ENCODE assay signal across 1 cellular context in genomic region chr9:34646211-34647083, GRCh38.
TF ChIP-seq lines count a peak whose summit lies in the region.

GALT (plus strand) TSS chr9:34646675; CDS start chr9:34646705, 30 bp downstream.

TF ChIP-seq in HepG2, 621 proteins besides CTCF, POLR2A, EP300 and RAD21 (continued from another document and continues in another):
- TF ChIP-seq DBP (CRISPR knock-in tag; IDR thresholded peaks at IDR 0.05; ENCODE audit: not compliant biosample characterization) (peak; percentile 32), ZSCAN12 (CRISPR knock-in tag; IDR thresholded peaks at IDR 0.05) (no peak; the same call in none of the 2 replicates), ZNF580 (CRISPR knock-in tag; IDR thresholded peaks at IDR 0.05; ENCODE audit: borderline replicate concordance, low read depth) (peak; percentile 47; the same call in 1 of the 2 replicates), YEATS2 (CRISPR knock-in tag; IDR thresholded peaks at IDR 0.05; ENCODE audit: borderline replicate concordance) (peak; percentile 74), RORA (CRISPR knock-in tag; IDR thresholded peaks at IDR 0.05) (no peak), PTBP1 (IDR thresholded peaks at IDR 0.05; ENCODE audit: low read depth, low read length, poor library complexity, severe bottlenecking) (no peak), SP140L (CRISPR knock-in tag; IDR thresholded peaks at IDR 0.05; ENCODE audit: borderline replicate concordance) (no peak), NFE2 (CRISPR knock-in tag; IDR thresholded peaks at IDR 0.05) (no peak), FIP1L1 (IDR thresholded peaks at IDR 0.05; ENCODE audit: borderline replicate concordance, insufficient read depth, low read depth, low read length) (no peak), ETV6 (CRISPR knock-in tag; conservative IDR thresholded peaks at IDR 0.05) (0 out of 2 replicates have a peak, but pooled peaks have one; percentile 17), RFXANK (CRISPR knock-in tag; IDR thresholded peaks at IDR 0.05) (0 out of 2 replicates have a peak, but pooled peaks have one; percentile 42), ZNF577 (CRISPR knock-in tag; IDR thresholded peaks at IDR 0.05; ENCODE audit: borderline replicate concordance, low read depth) (no peak), ZBTB37 (CRISPR knock-in tag; IDR thresholded peaks at IDR 0.05) (peak; percentile 18; the same call in 1 of the 2 replicates), ZC3H4 (CRISPR knock-in tag; IDR thresholded peaks at IDR 0.05; ENCODE audit: borderline replicate concordance) (no peak), PRDM4 (CRISPR knock-in tag; IDR thresholded peaks at IDR 0.05; ENCODE audit: borderline replicate concordance) (peak; percentile 42; the same call in 1 of the 2 replicates), ZNF629 (CRISPR knock-in tag; conservative IDR thresholded peaks at IDR 0.05) (no peak), KDM5A (IDR thresholded peaks at IDR 0.05; ENCODE audit: borderline replicate concordance, low read length) (peak; percentile 43; the same call in 1 of the 2 replicates), HNF1B (CRISPR knock-in tag; IDR thresholded peaks at IDR 0.05) (peak; percentile 36; the same call in 1 of the 2 replicates), THYN1 (CRISPR knock-in tag; IDR thresholded peaks at IDR 0.05; ENCODE audit: borderline replicate concordance, low read depth) (no peak), NR2F1 (CRISPR knock-in tag; IDR thresholded peaks at IDR 0.05) (no peak; a peak in 1 of 4 replicates), ZBTB44 (CRISPR knock-in tag; IDR thresholded peaks at IDR 0.05) (no peak), ZFP91 (CRISPR knock-in tag; IDR thresholded peaks at IDR 0.05; ENCODE audit: borderline replicate concordance) (peak; percentile 87; the same call in 1 of the 2 replicates), ZNF20 (CRISPR knock-in tag; IDR thresholded peaks at IDR 0.05) (no peak), ZNF264 (CRISPR knock-in tag; IDR thresholded peaks at IDR 0.05) (no peak; the same call in 1 of the 2 replicates), CHD4 (IDR thresholded peaks at IDR 0.05; ENCODE audit: borderline replicate concordance, low read length) (no peak), FOXM1 (CRISPR knock-in tag; IDR thresholded peaks at IDR 0.05) (no peak), ZNF12 (CRISPR knock-in tag; IDR thresholded peaks at IDR 0.05) (peak; percentile 71; the same call in 1 of the 2 replicates), MBD4 (IDR thresholded peaks at IDR 0.05; ENCODE audit: borderline replicate concordance, low read length) (no peak), ZNF749 (CRISPR knock-in tag; IDR thresholded peaks at IDR 0.05; ENCODE audit: borderline replicate concordance) (no peak; the same call in 1 of the 2 replicates), SRY (CRISPR knock-in tag; IDR thresholded peaks at IDR 0.05) (0 out of 2 replicates have a peak, but pooled peaks have one; percentile 78), ZSCAN9 (CRISPR knock-in tag; IDR thresholded peaks at IDR 0.05; ENCODE audit: borderline replicate concordance) (no peak; the same call in 1 of the 2 replicates), RBFOX2 (IDR thresholded peaks at IDR 0.05; ENCODE audit: low read depth, low read length) (peak; percentile 93), ZNF674 (CRISPR knock-in tag; IDR thresholded peaks at IDR 0.05; ENCODE audit: low read depth) (no peak), ZNF329 (CRISPR knock-in tag; IDR thresholded peaks at IDR 0.05; ENCODE audit: low read depth) (0 out of 2 replicates have a peak, but pooled peaks have one; percentile 61), ZBTB8A (CRISPR knock-in tag; IDR thresholded peaks at IDR 0.05; ENCODE audit: borderline replicate concordance, low read depth) (no peak), ZNF326 (CRISPR knock-in tag; IDR thresholded peaks at IDR 0.05; ENCODE audit: borderline replicate concordance) (no peak), TRIM24 (CRISPR knock-in tag; IDR thresholded peaks at IDR 0.05) (0 out of 2 replicates have a peak, but pooled peaks have one; percentile 41), ZNF343 (CRISPR knock-in tag; IDR thresholded peaks at IDR 0.05) (0 out of 2 replicates have a peak, but pooled peaks have one; percentile 29), HES4 (CRISPR knock-in tag; IDR thresholded peaks at IDR 0.05; ENCODE audit: borderline replicate concordance) (peak; percentile 87), ZBTB20 (CRISPR knock-in tag; IDR thresholded peaks at IDR 0.05; ENCODE audit: borderline replicate concordance, low read depth) (no peak; the same call in 1 of the 2 replicates), HMGXB4 (CRISPR knock-in tag; IDR thresholded peaks at IDR 0.05; ENCODE audit: borderline replicate concordance in 1 of 2, low read depth in 1 of 2) (peak; percentile 97 to 99), SNAI1 (CRISPR knock-in tag; IDR thresholded peaks at IDR 0.05; ENCODE audit: borderline replicate concordance) (no peak), NFIB (CRISPR knock-in tag; IDR thresholded peaks at IDR 0.05; ENCODE audit: borderline replicate concordance) (no peak), CC2D1A (CRISPR knock-in tag; IDR thresholded peaks at IDR 0.05) (no peak), ZSCAN30 (CRISPR knock-in tag; IDR thresholded peaks at IDR 0.05) (0 out of 2 replicates have a peak, but pooled peaks have one; percentile 54), EEA1 (CRISPR knock-in tag; IDR thresholded peaks at IDR 0.05; ENCODE audit: borderline replicate concordance) (no peak), RFX5 (IDR thresholded peaks at IDR 0.05; ENCODE audit: low read depth, low read length) (no peak), BRCA1 (CRISPR knock-in tag; IDR thresholded peaks at IDR 0.05) (no peak; the same call in 1 of the 2 replicates), ZNF670 (CRISPR knock-in tag; IDR thresholded peaks at IDR 0.05; ENCODE audit: borderline replicate concordance) (peak; percentile 68; the same call in 1 of the 2 replicates), ZKSCAN8 (CRISPR knock-in tag; IDR thresholded peaks at IDR 0.05; ENCODE audit: borderline replicate concordance) (no peak), NR3C1 (CRISPR knock-in tag; IDR thresholded peaks at IDR 0.05) (no peak), LRRFIP1 (CRISPR knock-in tag; conservative IDR thresholded peaks at IDR 0.05) (no peak), ZNF263 (CRISPR knock-in tag; IDR thresholded peaks at IDR 0.05) (peak; percentile 63; the same call in 1 of the 2 replicates), ZNF772 (CRISPR knock-in tag; IDR thresholded peaks at IDR 0.05) (0 out of 2 replicates have a peak, but pooled peaks have one; percentile 3)
